In genomic region chr1:19644761-19645543, GRCh38 we compare ENCODE assay signal across 1 cellular context.
TF ChIP-seq lines count a peak whose summit lies in the region.

No MANE protein-coding gene starts in this region.

TF ChIP-seq in HEK293, 187 proteins besides CTCF, POLR2A, EP300 and RAD21 (continued from another document and continues in another):
- TF ChIP-seq, protein P1, sequence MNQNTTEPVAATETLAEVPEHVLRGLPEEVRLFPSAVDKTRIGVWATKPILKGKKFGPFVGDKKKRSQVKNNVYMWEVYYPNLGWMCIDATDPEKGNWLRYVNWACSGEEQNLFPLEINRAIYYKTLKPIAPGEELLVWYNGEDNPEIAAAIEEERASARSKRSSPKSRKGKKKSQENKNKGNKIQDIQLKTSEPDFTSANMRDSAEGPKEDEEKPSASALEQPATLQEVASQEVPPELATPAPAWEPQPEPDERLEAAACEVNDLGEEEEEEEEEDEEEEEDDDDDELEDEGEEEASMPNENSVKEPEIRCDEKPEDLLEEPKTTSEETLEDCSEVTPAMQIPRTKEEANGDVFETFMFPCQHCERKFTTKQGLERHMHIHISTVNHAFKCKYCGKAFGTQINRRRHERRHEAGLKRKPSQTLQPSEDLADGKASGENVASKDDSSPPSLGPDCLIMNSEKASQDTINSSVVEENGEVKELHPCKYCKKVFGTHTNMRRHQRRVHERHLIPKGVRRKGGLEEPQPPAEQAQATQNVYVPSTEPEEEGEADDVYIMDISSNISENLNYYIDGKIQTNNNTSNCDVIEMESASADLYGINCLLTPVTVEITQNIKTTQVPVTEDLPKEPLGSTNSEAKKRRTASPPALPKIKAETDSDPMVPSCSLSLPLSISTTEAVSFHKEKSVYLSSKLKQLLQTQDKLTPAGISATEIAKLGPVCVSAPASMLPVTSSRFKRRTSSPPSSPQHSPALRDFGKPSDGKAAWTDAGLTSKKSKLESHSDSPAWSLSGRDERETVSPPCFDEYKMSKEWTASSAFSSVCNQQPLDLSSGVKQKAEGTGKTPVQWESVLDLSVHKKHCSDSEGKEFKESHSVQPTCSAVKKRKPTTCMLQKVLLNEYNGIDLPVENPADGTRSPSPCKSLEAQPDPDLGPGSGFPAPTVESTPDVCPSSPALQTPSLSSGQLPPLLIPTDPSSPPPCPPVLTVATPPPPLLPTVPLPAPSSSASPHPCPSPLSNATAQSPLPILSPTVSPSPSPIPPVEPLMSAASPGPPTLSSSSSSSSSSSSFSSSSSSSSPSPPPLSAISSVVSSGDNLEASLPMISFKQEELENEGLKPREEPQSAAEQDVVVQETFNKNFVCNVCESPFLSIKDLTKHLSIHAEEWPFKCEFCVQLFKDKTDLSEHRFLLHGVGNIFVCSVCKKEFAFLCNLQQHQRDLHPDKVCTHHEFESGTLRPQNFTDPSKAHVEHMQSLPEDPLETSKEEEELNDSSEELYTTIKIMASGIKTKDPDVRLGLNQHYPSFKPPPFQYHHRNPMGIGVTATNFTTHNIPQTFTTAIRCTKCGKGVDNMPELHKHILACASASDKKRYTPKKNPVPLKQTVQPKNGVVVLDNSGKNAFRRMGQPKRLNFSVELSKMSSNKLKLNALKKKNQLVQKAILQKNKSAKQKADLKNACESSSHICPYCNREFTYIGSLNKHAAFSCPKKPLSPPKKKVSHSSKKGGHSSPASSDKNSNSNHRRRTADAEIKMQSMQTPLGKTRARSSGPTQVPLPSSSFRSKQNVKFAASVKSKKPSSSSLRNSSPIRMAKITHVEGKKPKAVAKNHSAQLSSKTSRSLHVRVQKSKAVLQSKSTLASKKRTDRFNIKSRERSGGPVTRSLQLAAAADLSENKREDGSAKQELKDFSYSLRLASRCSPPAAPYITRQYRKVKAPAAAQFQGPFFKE (tag by site-specific recombination; IDR thresholded peaks at IDR 0.05; ENCODE audit: borderline replicate concordance) = no peak
- TF ChIP-seq, protein P2, sequence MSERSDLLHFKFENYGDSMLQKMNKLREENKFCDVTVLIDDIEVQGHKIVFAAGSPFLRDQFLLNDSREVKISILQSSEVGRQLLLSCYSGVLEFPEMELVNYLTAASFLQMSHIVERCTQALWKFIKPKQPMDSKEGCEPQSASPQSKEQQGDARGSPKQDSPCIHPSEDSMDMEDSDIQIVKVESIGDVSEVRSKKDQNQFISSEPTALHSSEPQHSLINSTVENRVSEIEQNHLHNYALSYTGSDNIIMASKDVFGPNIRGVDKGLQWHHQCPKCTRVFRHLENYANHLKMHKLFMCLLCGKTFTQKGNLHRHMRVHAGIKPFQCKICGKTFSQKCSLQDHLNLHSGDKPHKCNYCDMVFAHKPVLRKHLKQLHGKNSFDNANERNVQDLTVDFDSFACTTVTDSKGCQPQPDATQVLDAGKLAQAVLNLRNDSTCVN (tag by site-specific recombination; optimal IDR thresholded peaks at IDR 0.05) = peak; percentile 83
- TF ChIP-seq ZNF707 (tag by site-specific recombination; IDR thresholded peaks at IDR 0.05) = no peak
- TF ChIP-seq TRIM28 (IDR thresholded peaks at IDR 0.05; ENCODE audit: borderline replicate concordance, low read length) = no peak
- TF ChIP-seq ZBTB1 (tag by site-specific recombination; IDR thresholded peaks at IDR 0.05) = no peak
- TF ChIP-seq KLF7 (tag by site-specific recombination; IDR thresholded peaks at IDR 0.05; ENCODE audit: borderline replicate concordance) = no peak
- TF ChIP-seq PRDM6 (tag by site-specific recombination; IDR thresholded peaks at IDR 0.05) = no peak
- TF ChIP-seq ZNF600 (tag by site-specific recombination; IDR thresholded peaks at IDR 0.05) = peak; percentile 70
- TF ChIP-seq ZNF311 (tag by site-specific recombination; IDR thresholded peaks at IDR 0.05; ENCODE audit: borderline replicate concordance) = no peak
- peak; percentile 80 for TF ChIP-seq ZBTB8A (tag by site-specific recombination; IDR thresholded peaks at IDR 0.05)
- no peak for TF ChIP-seq ZFP37 (tag by site-specific recombination; IDR thresholded peaks at IDR 0.05)
- no peak for TF ChIP-seq ZNF558 (tag by site-specific recombination; IDR thresholded peaks at IDR 0.05)
- TF ChIP-seq SP2 (tag by site-specific recombination; IDR thresholded peaks at IDR 0.05) = 0 out of 2 replicates have a peak, but pooled peaks have one; percentile 22
- no peak for TF ChIP-seq FEZF1 (tag by site-specific recombination; IDR thresholded peaks at IDR 0.05)
- TF ChIP-seq ZNF571 (tag by site-specific recombination; IDR thresholded peaks at IDR 0.05) = no peak
- TF ChIP-seq GLIS1 (tag by site-specific recombination; IDR thresholded peaks at IDR 0.05) = peak; percentile 59
- no peak for TF ChIP-seq ZNF266 (tag by site-specific recombination; IDR thresholded peaks at IDR 0.05; ENCODE audit: low read depth)
- TF ChIP-seq ZNF391 (tag by site-specific recombination; IDR thresholded peaks at IDR 0.05; ENCODE audit: borderline replicate concordance, low read depth) = no peak
- no peak for TF ChIP-seq RBAK (tag by site-specific recombination; IDR thresholded peaks at IDR 0.05)
- TF ChIP-seq, protein P3, sequence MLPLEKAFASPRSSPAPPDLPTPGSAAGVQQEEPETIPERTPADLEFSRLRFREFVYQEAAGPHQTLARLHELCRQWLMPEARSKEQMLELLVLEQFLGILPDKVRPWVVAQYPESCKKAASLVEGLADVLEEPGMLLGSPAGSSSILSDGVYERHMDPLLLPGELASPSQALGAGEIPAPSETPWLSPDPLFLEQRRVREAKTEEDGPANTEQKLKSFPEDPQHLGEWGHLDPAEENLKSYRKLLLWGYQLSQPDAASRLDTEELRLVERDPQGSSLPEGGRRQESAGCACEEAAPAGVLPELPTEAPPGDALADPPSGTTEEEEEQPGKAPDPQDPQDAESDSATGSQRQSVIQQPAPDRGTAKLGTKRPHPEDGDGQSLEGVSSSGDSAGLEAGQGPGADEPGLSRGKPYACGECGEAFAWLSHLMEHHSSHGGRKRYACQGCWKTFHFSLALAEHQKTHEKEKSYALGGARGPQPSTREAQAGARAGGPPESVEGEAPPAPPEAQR (tag by site-specific recombination; IDR thresholded peaks at IDR 0.05) = no peak
- TF ChIP-seq INSM2 (tag by site-specific recombination; IDR thresholded peaks at IDR 0.05) = no peak
- TF ChIP-seq ZFP41 (tag by site-specific recombination; IDR thresholded peaks at IDR 0.05; ENCODE audit: borderline replicate concordance) = no peak
- TF ChIP-seq REPIN1 (tag by site-specific recombination; IDR thresholded peaks at IDR 0.05; ENCODE audit: low read depth) = no peak
- no peak for TF ChIP-seq ZNF660 (tag by site-specific recombination; IDR thresholded peaks at IDR 0.05)
- no peak for TF ChIP-seq ZNF677 (tag by site-specific recombination; IDR thresholded peaks at IDR 0.05)
- TF ChIP-seq ZNF449 (tag by site-specific recombination; IDR thresholded peaks at IDR 0.05) = no peak
- no peak for TF ChIP-seq ZNF354C (tag by site-specific recombination; IDR thresholded peaks at IDR 0.05; ENCODE audit: borderline replicate concordance, low read depth)
- TF ChIP-seq ZNF768 (tag by site-specific recombination; IDR thresholded peaks at IDR 0.05) = no peak
- peak; percentile 96 for TF ChIP-seq ZBTB11 (tag by site-specific recombination; conservative IDR thresholded peaks at IDR 0.05; ENCODE audit: low read depth)
- no peak for TF ChIP-seq ZNF23 (tag by site-specific recombination; IDR thresholded peaks at IDR 0.05; ENCODE audit: borderline replicate concordance)
- no peak for TF ChIP-seq ZNF302 (tag by site-specific recombination; IDR thresholded peaks at IDR 0.05; ENCODE audit: low read depth)
- TF ChIP-seq ZNF658 (tag by site-specific recombination; IDR thresholded peaks at IDR 0.05) = no peak
- no peak for TF ChIP-seq ZNF561 (tag by site-specific recombination; IDR thresholded peaks at IDR 0.05; ENCODE audit: borderline replicate concordance)
- TF ChIP-seq, protein P4, sequence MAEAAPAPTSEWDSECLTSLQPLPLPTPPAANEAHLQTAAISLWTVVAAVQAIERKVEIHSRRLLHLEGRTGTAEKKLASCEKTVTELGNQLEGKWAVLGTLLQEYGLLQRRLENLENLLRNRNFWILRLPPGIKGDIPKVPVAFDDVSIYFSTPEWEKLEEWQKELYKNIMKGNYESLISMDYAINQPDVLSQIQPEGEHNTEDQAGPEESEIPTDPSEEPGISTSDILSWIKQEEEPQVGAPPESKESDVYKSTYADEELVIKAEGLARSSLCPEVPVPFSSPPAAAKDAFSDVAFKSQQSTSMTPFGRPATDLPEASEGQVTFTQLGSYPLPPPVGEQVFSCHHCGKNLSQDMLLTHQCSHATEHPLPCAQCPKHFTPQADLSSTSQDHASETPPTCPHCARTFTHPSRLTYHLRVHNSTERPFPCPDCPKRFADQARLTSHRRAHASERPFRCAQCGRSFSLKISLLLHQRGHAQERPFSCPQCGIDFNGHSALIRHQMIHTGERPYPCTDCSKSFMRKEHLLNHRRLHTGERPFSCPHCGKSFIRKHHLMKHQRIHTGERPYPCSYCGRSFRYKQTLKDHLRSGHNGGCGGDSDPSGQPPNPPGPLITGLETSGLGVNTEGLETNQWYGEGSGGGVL (tag by site-specific recombination; IDR thresholded peaks at IDR 0.05) = 0 out of 2 replicates have a peak, but pooled peaks have one; percentile 29
- TF ChIP-seq ZNF175 (tag by site-specific recombination; IDR thresholded peaks at IDR 0.05) = no peak
- no peak for TF ChIP-seq HOXD13 (CRISPR knock-in tag; IDR thresholded peaks at IDR 0.05; ENCODE audit: borderline replicate concordance)
- TF ChIP-seq ZNF174 (tag by site-specific recombination; IDR thresholded peaks at IDR 0.05) = no peak
- TF ChIP-seq AEBP2 (tag by site-specific recombination; IDR thresholded peaks at IDR 0.05; ENCODE audit: borderline replicate concordance) = no peak
